Comparison of ENCODE assay signal across 1 cellular context in genomic region chr3:56494679-56495322, GRCh38.
TF ChIP-seq lines count a peak whose summit lies in the region.

No MANE protein-coding gene starts in this region.

TF ChIP-seq in K562, 482 proteins besides CTCF, POLR2A, EP300 and RAD21 (continued from another document):
- TF ChIP-seq NEUROD1 (IDR thresholded peaks at IDR 0.05; ENCODE audit: borderline replicate concordance, low read depth, low read length, partially characterized antibody) (no peak), OTX1 (CRISPR knock-in tag; IDR thresholded peaks at IDR 0.05) (no peak), FIP1L1 (IDR thresholded peaks at IDR 0.05; ENCODE audit: low read depth, low read length, poor library complexity, severe bottlenecking) (no peak), STAT5B (CRISPR knock-in tag; IDR thresholded peaks at IDR 0.05) (no peak), ZNF398 (CRISPR knock-in tag; IDR thresholded peaks at IDR 0.05) (no peak), CHAMP1 (IDR thresholded peaks at IDR 0.05) (peak; percentile 91), XRCC3 (IDR thresholded peaks at IDR 0.05) (no peak), GABPB1 (CRISPR knock-in tag; IDR thresholded peaks at IDR 0.05) (0 out of 2 replicates have a peak, but pooled peaks have one; percentile 33), ZNF445 (CRISPR knock-in tag; IDR thresholded peaks at IDR 0.05; ENCODE audit: low read depth) (no peak), MYBL2 (IDR thresholded peaks at IDR 0.05; ENCODE audit: low read depth) (no peak), MYBL2 (CRISPR knock-in tag; IDR thresholded peaks at IDR 0.05; ENCODE audit: borderline replicate concordance) (no peak), NFRKB (IDR thresholded peaks at IDR 0.05; ENCODE audit: low read depth) (no peak), BCL6 (CRISPR knock-in tag; IDR thresholded peaks at IDR 0.05) (peak; percentile 69; the same call in 1 of the 2 replicates), GMEB1 (CRISPR knock-in tag; IDR thresholded peaks at IDR 0.05) (0 out of 2 replicates have a peak, but pooled peaks have one; percentile 29), CGGBP1 (CRISPR knock-in tag; IDR thresholded peaks at IDR 0.05) (no peak), GTF2E2 (tag; IDR thresholded peaks at IDR 0.05) (no peak), PCBP2 (IDR thresholded peaks at IDR 0.05; ENCODE audit: low read depth, low read length, poor library complexity, severe bottlenecking) (no peak), NR3C1 (CRISPR knock-in tag; IDR thresholded peaks at IDR 0.05) (peak; percentile 68; the same call in 1 of the 2 replicates), U2AF1 (optimal IDR thresholded peaks at IDR 0.05; ENCODE audit: low read depth, low read length) (no peak), WHSC1 (IDR thresholded peaks at IDR 0.05; ENCODE audit: low read length) (no peak), RBM39 (optimal IDR thresholded peaks at IDR 0.05; ENCODE audit: low read depth, low read length) (no peak), MGA (IDR thresholded peaks at IDR 0.05) (no peak), ZNF76 (CRISPR knock-in tag; IDR thresholded peaks at IDR 0.05; ENCODE audit: borderline replicate concordance) (no peak), BCOR (IDR thresholded peaks at IDR 0.05) (no peak), SMAD1 (IDR thresholded peaks at IDR 0.05; ENCODE audit: low read depth, low read length, partially characterized antibody) (no peak), FOS (IDR thresholded peaks at IDR 0.05; ENCODE audit: extremely low read depth, insufficient read length) (no peak), HDAC3 (IDR thresholded peaks at IDR 0.05; ENCODE audit: borderline replicate concordance, partially characterized antibody) (no peak), HDAC1 (IDR thresholded peaks at IDR 0.05) (0 out of 4 replicates have a peak, but pooled peaks of 1 of the 2 experiments have one; percentile 17), PTTG1 (tag; IDR thresholded peaks at IDR 0.05; ENCODE audit: low read depth) (no peak), NFYB (IDR thresholded peaks at IDR 0.05; ENCODE audit: extremely low read depth, insufficient read length) (no peak), ZNF444 (CRISPR knock-in tag; IDR thresholded peaks at IDR 0.05) (no peak), ZC3H4 (CRISPR knock-in tag; IDR thresholded peaks at IDR 0.05; ENCODE audit: borderline replicate concordance) (no peak), ARID3A (IDR thresholded peaks at IDR 0.05; ENCODE audit: borderline replicate concordance, low read depth, low read length) (no peak), ETV1 (tag; conservative IDR thresholded peaks at IDR 0.05; ENCODE audit: low read depth) (no peak), ILK (tag; IDR thresholded peaks at IDR 0.05; ENCODE audit: borderline replicate concordance, low read depth) (no peak), ZEB2 (IDR thresholded peaks at IDR 0.05) (no peak), SREBF2 (CRISPR knock-in tag; IDR thresholded peaks at IDR 0.05) (no peak)
